In the genomic region with DNA sequence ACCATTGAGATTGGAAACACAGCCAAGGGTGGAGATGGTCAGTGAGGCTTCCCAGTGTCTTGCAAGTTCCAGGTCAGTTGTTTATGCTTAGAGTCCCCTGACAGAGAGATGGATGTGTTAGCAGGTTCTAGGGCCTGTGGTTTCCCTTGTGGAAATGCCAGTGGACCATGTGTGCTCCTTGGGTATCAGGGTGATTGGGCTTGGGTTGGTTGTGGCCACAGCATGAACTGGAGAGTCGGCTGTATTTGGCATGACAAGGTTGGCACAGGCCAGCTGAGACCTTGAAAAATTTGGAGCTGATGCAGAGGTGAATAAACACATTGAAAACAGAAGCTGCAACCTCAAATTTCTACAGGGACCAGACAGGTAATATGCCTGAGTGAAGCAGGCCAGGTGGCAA, we compare ENCODE assay signal across 15 cellular contexts.
DNase-seq lines count a peak whose midpoint lies in the region; FAIRE-seq and TF ChIP-seq lines count a peak whose summit lies in the region.
"Had no signal": no experiment of that assay in that cellular context is flagged by ENCODE, and none has a peak within 500 bp of the region (broad histone marks: within the 10 kb centered on the region; RNA-seq: fewer than 3 reads in every experiment).

No MANE protein-coding gene starts in this region.

- intact Hi-C loops in Calu3 (cut with micrococcal nuclease; ENCODE audit: unreplicated experiment), result no loop called here

- H3K27me3 Mint-ChIP-seq in Calu3 (ENCODE audit: unreplicated experiment), result no peaks in the 10 kb centered on the region

- BruUV-seq in Calu3 (replicated peaks; lab: Mats Ljungman, UMichigan), result no TSS peak

- H3K36me3 ChIP-seq in rectal smooth muscle tissue (ENCODE audit: control insufficient read depth, insufficient read depth, low read length), result no peaks in the 10 kb centered on the region

- CTCF ChIA-PET in Calu3 (lab: Charles Lee), result no interaction called here

- FAIRE-seq in HTR-8/SVneo (lab: Jason Lieb, UNC), result peak; percentile 55
- FAIRE-seq: A204.1, GM12878, HepG2 had no signal

- no peak overlapping the region for H3K4me3 Mint-ChIP-seq in Calu3 (ENCODE audit: low read depth, unreplicated experiment)
- H3K4me3 Mint-ChIP-seq: CD14-positive monocyte; CD8-positive, alpha-beta T cell; H9 had no signal

- H3K27me3 ChIP-seq in rectal smooth muscle tissue (ENCODE audit: control insufficient read depth, insufficient read depth, low read length), result no peaks in the 10 kb centered on the region

- H3K4me1 Mint-ChIP-seq in Calu3 (ENCODE audit: low read depth, unreplicated experiment), result no peaks in the 10 kb centered on the region
- H3K4me1 Mint-ChIP-seq: CD14-positive monocyte had no signal

- no peak overlapping the region for H3K4me3 ChIP-seq in rectal smooth muscle tissue (ENCODE audit: low read length)
- H3K4me3 ChIP-seq: GM12878 had no signal

- no peaks in the 10 kb centered on the region for H3K36me3 Mint-ChIP-seq in Calu3 (ENCODE audit: insufficient read depth, unreplicated experiment)
- H3K36me3 Mint-ChIP-seq: CD14-positive monocyte; CD8-positive, alpha-beta T cell had no signal

- H3K4me1 ChIP-seq in rectal smooth muscle tissue (ENCODE audit: control insufficient read depth, insufficient read depth, low read length), result peaks cover 13% of the 10 kb centered on the region

- H3K27ac Mint-ChIP-seq in Calu3 (ENCODE audit: unreplicated experiment), result no peak overlapping the region
- H3K27ac Mint-ChIP-seq: CD14-positive monocyte; CD8-positive, alpha-beta T cell; H9 had no signal

- H3K27ac ChIP-seq in rectal smooth muscle tissue (ENCODE audit: low read depth, low read length), result peak overlapping the region; percentile 17

- peaks cover 2% of the 10 kb centered on the region for H3K9me3 Mint-ChIP-seq in Calu3 (ENCODE audit: low read depth, unreplicated experiment)
- H3K9me3 Mint-ChIP-seq: H9 had no signal

- TF ChIP-seq CTCF in Calu3 (IDR thresholded peaks at IDR 0.05; ENCODE audit: unreplicated experiment), result no peak

- H3K9ac ChIP-seq in rectal smooth muscle tissue (ENCODE audit: low read length), result no peak overlapping the region

- DNase-seq in HTR-8/SVneo (ENCODE audit: insufficient read length, low spot score), result no peak
- DNase-seq in cerebellar cortex (ENCODE audit: low spot score), result peak; percentile 53
- DNase-seq in GM19238 (ENCODE audit: insufficient read length, low spot score), result no peak
- no peak for DNase-seq in stimulated activated CD4-positive, alpha-beta T cell treated with anti-CD3 and anti-CD28 coated beads, Interleukin-4, amount 100 ng/mL, for 1 hour
- no peak for DNase-seq in GF-D8 (lab: John Stamatoyannopoulos, UW)
- no peak for DNase-seq in Calu3
- DNase-seq: CD8-positive, alpha-beta T cell; COR-L47; GOT3 had no signal
